17 cellular contexts compared by ENCODE assay signal in the genomic region with DNA sequence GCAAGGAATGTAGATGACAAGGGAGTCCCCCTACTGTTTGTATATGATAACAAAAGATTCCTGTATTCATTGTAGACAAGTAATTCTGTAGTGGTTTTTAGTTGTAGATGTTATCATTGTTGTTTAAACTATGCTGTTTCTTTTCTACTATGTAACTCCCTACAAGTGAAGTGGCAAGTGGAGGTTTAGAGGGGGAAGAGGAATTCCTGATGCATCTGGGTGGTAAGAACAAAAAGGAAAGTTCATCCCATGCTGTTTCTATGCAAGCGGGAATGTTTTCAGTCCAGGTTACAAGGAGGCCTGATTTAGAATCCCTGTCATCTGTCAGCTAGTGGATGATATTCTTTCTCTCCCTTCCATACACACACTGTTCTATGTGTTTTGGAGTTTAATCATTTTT.
"Had no signal": no experiment of that assay in that cellular context is flagged by ENCODE, and none has a peak within 500 bp of the region (broad histone marks: within the 10 kb centered on the region; RNA-seq: fewer than 3 reads in every experiment).

No MANE protein-coding gene starts in this region.

- H3K4me3 ChIP-seq: mucosa of descending colon, right atrium auricular region had no signal

- H3K27ac Mint-ChIP-seq: activated CD8-positive, alpha-beta T cell treated with anti-CD3 and anti-CD28 coated beads for 36 hours; activated naive CD8-positive, alpha-beta T cell treated with anti-CD3 and anti-CD28 coated beads, Interleukin-2, amount 50 U/mL, for 24 hours; activated T-helper 1 cell treated with anti-CD3 and anti-CD28 coated beads, Interleukin-12 subunit alpha, Interleukin-12 subunit beta, Interleukin-2, Interleukin-4 antibody, amounts not matched to agents 30 ng/mL and 10 ng/mL and 1 ng/mL, durations not matched to agents 14 hours and 24 hours and 36 hours; effector memory CD8-positive, alpha-beta T cell; naive thymus-derived CD8-positive, alpha-beta T cell; progenitor cell of endocrine pancreas; stimulated activated naive B cell treated with anti-CD40 and anti-IgM and Interleukin-4, amounts not matched to agents 10 μg/mL and 1 μg/mL and 100 μg/mL, for 72 hours had no signal

- H3K4me1 Mint-ChIP-seq: naive thymus-derived CD8-positive, alpha-beta T cell had no signal

- H3K27me3 Mint-ChIP-seq: activated CD8-positive, alpha-beta T cell treated with anti-CD3 and anti-CD28 coated beads for 36 hours; activated naive CD8-positive, alpha-beta T cell treated with anti-CD3 and anti-CD28 coated beads, Interleukin-2, amount 50 U/mL, for 24 hours; effector memory CD8-positive, alpha-beta T cell; naive thymus-derived CD8-positive, alpha-beta T cell; progenitor cell of endocrine pancreas; stimulated activated naive B cell treated with anti-CD40 and anti-IgM and Interleukin-4, amounts not matched to agents 10 μg/mL and 1 μg/mL and 100 μg/mL, for 72 hours had no signal

- H3K36me3 ChIP-seq: right atrium auricular region had no signal

- H3K9me3 ChIP-seq: mucosa of descending colon, right atrium auricular region had no signal

- DNase-seq: activated CD4-positive, alpha-beta T cell treated with anti-CD3 and anti-CD28 coated beads for 4 hours; activated CD8-positive, alpha-beta memory T cell treated with anti-CD3 and anti-CD28 coated beads, Interleukin-2, amount 50 U/mL, for 48 hours; activated CD8-positive, alpha-beta T cell treated with anti-CD3 and anti-CD28 coated beads for 36 hours; activated naive CD4-positive, alpha-beta T cell; activated naive CD8-positive, alpha-beta T cell treated with anti-CD3 and anti-CD28 coated beads, Interleukin-2, amount 50 U/mL, for 24 hours; dermis blood vessel endothelial cell; effector memory CD8-positive, alpha-beta T cell; foreskin melanocyte; head of caudate nucleus; mucosa of descending colon; naive thymus-derived CD8-positive, alpha-beta T cell; stimulated activated CD4-positive, alpha-beta T cell treated with anti-CD3 and anti-CD28 coated beads, Interleukin-2, amount 100 ng/mL, for 48 hours; stimulated activated naive B cell treated with anti-CD40 and anti-IgM and Interleukin-4, amounts not matched to agents 10 μg/mL and 1 μg/mL and 100 μg/mL, for 72 hours; trophoblast cell had no signal

- H3K27me3 ChIP-seq: right atrium auricular region had no signal

- H3K4me1 ChIP-seq: right atrium auricular region had no signal

- H3K27ac ChIP-seq: right atrium auricular region had no signal

- ATAC-seq: activated CD8-positive, alpha-beta T cell treated with anti-CD3 and anti-CD28 coated beads for 36 hours; activated naive CD8-positive, alpha-beta T cell treated with anti-CD3 and anti-CD28 coated beads, Interleukin-2, amount 50 U/mL, for 24 hours; effector memory CD8-positive, alpha-beta T cell; mucosa of descending colon; naive thymus-derived CD8-positive, alpha-beta T cell; stimulated activated naive B cell treated with anti-CD40 and anti-IgM and Interleukin-4, amounts not matched to agents 10 μg/mL and 1 μg/mL and 100 μg/mL, for 72 hours had no signal

- H3K4me3 Mint-ChIP-seq: activated CD8-positive, alpha-beta T cell treated with anti-CD3 and anti-CD28 coated beads for 36 hours; activated naive CD8-positive, alpha-beta T cell treated with anti-CD3 and anti-CD28 coated beads, Interleukin-2, amount 50 U/mL, for 24 hours; activated T-helper 1 cell treated with anti-CD3 and anti-CD28 coated beads, Interleukin-12 subunit alpha, Interleukin-12 subunit beta, Interleukin-2, Interleukin-4 antibody, amounts not matched to agents 30 ng/mL and 10 ng/mL and 1 ng/mL, durations not matched to agents 14 hours and 24 hours and 36 hours; effector memory CD8-positive, alpha-beta T cell; naive thymus-derived CD8-positive, alpha-beta T cell; stimulated activated naive B cell treated with anti-CD40 and anti-IgM and Interleukin-4, amounts not matched to agents 10 μg/mL and 1 μg/mL and 100 μg/mL, for 72 hours had no signal
